In the genomic region with DNA sequence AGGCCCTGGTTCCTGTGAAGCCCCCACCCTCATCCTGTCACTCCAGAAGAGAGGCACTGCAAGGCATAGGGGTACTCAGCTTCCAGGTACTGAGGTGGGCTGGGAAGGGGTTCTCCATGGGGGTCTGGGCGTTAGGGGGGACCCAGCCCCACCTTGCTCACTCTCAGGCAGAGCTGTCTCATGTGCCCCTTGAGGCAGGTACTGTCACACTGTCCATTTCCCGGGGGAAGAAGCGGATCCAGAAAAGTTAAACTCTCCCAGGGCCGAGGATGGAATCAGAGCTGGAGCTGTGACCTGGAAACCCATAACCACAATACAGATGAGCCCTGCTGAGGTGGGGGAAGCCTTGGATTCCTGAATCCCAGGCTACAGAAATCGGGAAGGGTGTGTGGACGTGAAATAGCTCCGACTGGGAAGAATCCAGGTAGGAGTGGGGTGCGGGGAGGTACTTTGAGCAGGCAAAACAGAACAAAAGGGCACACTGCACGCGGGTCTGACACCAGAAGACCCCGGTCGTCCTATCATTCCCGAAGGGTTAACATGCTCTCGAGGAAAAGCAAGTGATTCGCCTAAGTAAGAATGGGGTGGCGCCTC, we compare ENCODE assay signal across 8 cellular contexts. TPM values are rescaled to one million over a fixed set of nuclear protein-coding genes. Genes with fewer than 3 reads are reported as not detected.
DNase-seq lines count a peak whose midpoint lies in the region; ATAC-seq and TF ChIP-seq lines count a peak whose summit lies in the region.

No MANE protein-coding gene starts in this region.

- no peak for DNase-seq in AG04449 (ENCODE audit: low read depth, low spot score)
- no peak for DNase-seq in breast epithelium (ENCODE audit: low spot score in 2 of 2)
- no peak for DNase-seq in NCI-H345 treated with DMSO at 0.1 percent for 48 hours (lab: John Stamatoyannopoulos, UW; ENCODE audit: unreplicated experiment)
- no peak for DNase-seq in GM19238 (ENCODE audit: insufficient read length, low spot score)
- DNase-seq in activated effector memory CD4-positive, alpha-beta T cell treated with anti-CD3 and anti-CD28 coated beads, Interleukin-2, amount 50 U/mL, for 16 hours: no peak

- POLR2A ChIA-PET in AG04449 (lab: Yijun Ruan, JAX): interaction anchor here (1.1 to 1.8 kb wide), 4 partner anchors 12 to 21 kb away, joined by 3 to 17 read pairs (median 4); partner anchors contain the start of gene OCEL1

- H3K4me1 ChIP-seq in HUES48 (ENCODE audit: control insufficient read depth, insufficient read depth, low read length): peaks cover 9% of the 10 kb centered on the region
- peaks cover 0 to 4% of the 10 kb centered on the region in 2 donors for H3K4me1 ChIP-seq in breast epithelium
- peaks cover 15% of the 10 kb centered on the region for H3K4me1 ChIP-seq in mononuclear cell (ENCODE audit: insufficient read depth, low read length)

- CTCF ChIA-PET in AG04449 (lab: Yijun Ruan, JAX): interaction anchor here (1.7 to 3.6 kb wide), 3 partner anchors 9 to 21 kb away, joined by 7 to 21 read pairs (median 9); partner anchors contain the start of gene OCEL1

- H3K27me3 ChIP-seq in HUES48 (ENCODE audit: control insufficient read depth, insufficient read depth, low read length) (no peaks in the 10 kb centered on the region), breast epithelium (no peaks in the 10 kb centered on the region), mononuclear cell (ENCODE audit: insufficient read depth, low read length) (no peaks in the 10 kb centered on the region)

- no peak for TF ChIP-seq CTCF in AG04449 (IDR thresholded peaks at IDR 0.05; ENCODE audit: insufficient read depth, low read length, missing control alignments)
- no peak for TF ChIP-seq CTCF in breast epithelium (IDR thresholded peaks at IDR 0.05)

- intact Hi-C loops in breast epithelium (cut with DNase I; ENCODE audit: low total_unique reads): loop anchor here (1.0 kb wide), 1 partner anchor 34 kb away; no protein-coding TSS in a partner anchor

- H3K9me3 ChIP-seq in HUES48 (ENCODE audit: control insufficient read depth, insufficient read depth, low read length) (no peaks in the 10 kb centered on the region), breast epithelium (no peaks in the 10 kb centered on the region), mononuclear cell (ENCODE audit: low read depth, low read length) (no peaks in the 10 kb centered on the region)

- no peak for ATAC-seq in GM21723 (IDR thresholded peaks at IDR 0.05; ENCODE audit: unreplicated experiment)

- H3K27ac ChIP-seq in HUES48 (ENCODE audit: low read depth, low read length) (peak overlapping the region; percentile 98), breast epithelium (peak overlapping the region; percentile 92 to 99)

- TF ChIP-seq POLR2A in breast epithelium (IDR thresholded peaks at IDR 0.05): no peak

- peak overlapping the region; percentile 77 for H3K4me3 ChIP-seq in AG04449 (ENCODE audit: low read depth, low read length)
- H3K4me3 ChIP-seq in HUES48 (ENCODE audit: low read depth, low read length): peak overlapping the region; percentile 89
- peak overlapping the region; percentile 56 to 86 (median 64) for H3K4me3 ChIP-seq in breast epithelium
- H3K4me3 ChIP-seq in mononuclear cell (ENCODE audit: low read length): peak overlapping the region; percentile 68

- peak overlapping the region; percentile 98 for H3K9ac ChIP-seq in HUES48 (ENCODE audit: low read depth, low read length)

- peaks cover 25% of the 10 kb centered on the region for H3K36me3 ChIP-seq in HUES48 (ENCODE audit: control insufficient read depth, insufficient read depth, low read length)
- no peaks in the 10 kb centered on the region for H3K36me3 ChIP-seq in breast epithelium

RNA-seq across cellular contexts. Expression of gene USE1, which starts 0.5 kb away (rescaled TPM):
- 10 to 100 TPM; 15.5 to 29.0 (median 27.5) TPM for total RNA-seq in breast epithelium
- 8.6 TPM for total RNA-seq in mononuclear cell

RNA-seq across cellular contexts. Expression of gene OCEL1, which starts 11.4 kb away (rescaled TPM):
- total RNA-seq in breast epithelium: 10 to 100 TPM in 1 of 3 donors, 1 to 10 TPM in 2; 8.8 to 13.8 (median 9.4) TPM
- total RNA-seq in mononuclear cell: 2.1 TPM

RNA-seq across cellular contexts. Expression of gene NR2F6, which starts 31.1 kb away (rescaled TPM):
- total RNA-seq in breast epithelium (10 to 100 TPM; 23.2 to 52.4 (median 34.7) TPM), mononuclear cell (2.1 TPM)

RNA-seq across cellular contexts. Expression of gene USHBP1, which starts 49.9 kb away (rescaled TPM):
- 1 to 10 TPM; 5.8 to 8.8 (median 7.0) TPM for total RNA-seq in breast epithelium
- under 0.01 TPM for total RNA-seq in mononuclear cell

RNA-seq across cellular contexts. Expression of gene BABAM1, which starts 52.6 kb away (rescaled TPM):
- total RNA-seq in breast epithelium: 10 to 100 TPM; 48.5 to 65.6 (median 54.1) TPM
- 27.3 TPM for total RNA-seq in mononuclear cell
